Comparison of ENCODE assay signal across 15 cellular contexts in the genomic region with DNA sequence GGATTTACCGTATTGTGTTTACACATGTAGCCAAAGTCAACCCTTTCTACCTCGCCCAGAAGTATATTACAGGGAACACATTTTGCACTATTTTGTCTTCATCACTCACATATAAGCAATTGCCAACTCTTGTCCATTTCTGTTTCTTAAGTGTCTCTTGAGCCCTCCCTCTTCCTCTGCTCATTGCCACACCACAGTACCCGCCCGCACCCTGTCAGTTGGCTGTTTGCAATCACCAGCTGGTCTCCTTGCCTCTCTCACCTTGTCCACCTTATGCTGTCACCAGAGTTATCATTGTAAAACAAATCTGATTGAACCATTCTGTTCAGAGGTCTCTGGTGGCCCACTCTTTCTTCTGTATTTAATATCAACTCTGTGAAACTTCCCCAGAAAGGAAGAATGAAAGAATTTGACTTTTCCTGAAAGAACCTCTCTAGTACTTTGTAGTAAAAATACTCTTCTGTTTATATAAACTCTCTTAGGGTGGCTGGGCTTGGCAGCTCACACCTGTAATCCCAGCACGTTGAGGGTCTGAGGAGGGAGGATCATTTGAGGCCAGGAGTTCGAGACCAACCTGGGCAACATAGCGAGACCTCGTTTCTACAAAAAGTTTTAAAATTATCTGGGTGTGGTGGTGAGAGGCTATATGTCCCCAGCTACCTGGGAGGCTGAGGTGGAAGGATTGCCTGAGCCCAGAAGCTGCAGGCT.
"Had no signal": no experiment of that assay in that cellular context is flagged by ENCODE, and none has a peak within 500 bp of the region (broad histone marks: within the 10 kb centered on the region; RNA-seq: fewer than 3 reads in every experiment).

No MANE protein-coding gene starts in this region.

- H3K27me3 ChIP-seq: dorsolateral prefrontal cortex, esophagus muscularis mucosa, hepatocyte, right lobe of liver, suprapubic skin, upper lobe of left lung had no signal

- H3K4me3 ChIP-seq: dorsolateral prefrontal cortex, esophagus muscularis mucosa, hepatocyte, right lobe of liver, suprapubic skin, upper lobe of left lung had no signal

- H3K9me3 ChIP-seq: esophagus muscularis mucosa, right lobe of liver, suprapubic skin, upper lobe of left lung had no signal

- DNase-seq: activated CD4-positive, alpha-beta T cell treated with anti-CD3 and anti-CD28 coated beads for 48 hours; activated CD8-positive, alpha-beta memory T cell treated with anti-CD3 and anti-CD28 coated beads, Interleukin-2, amount 50 U/mL, for 4 hours; activated CD8-positive, alpha-beta T cell treated with anti-CD3 and anti-CD28 coated beads, Interleukin-2, amount 10 ng/mL, durations not matched to agents 7 days and 5 days; activated effector memory CD4-positive, alpha-beta T cell treated with anti-CD3 and anti-CD28 coated beads, Interleukin-2, amount 50 U/mL, for 16 hours; activated T-cell treated with anti-CD3 and anti-CD28 coated beads, Interleukin-2, amount 50 U/mL, for 48 hours; dorsolateral prefrontal cortex; kidney; right lobe of liver; stimulated activated naive CD8-positive, alpha-beta T cell treated with anti-CD3 and anti-CD28 coated beads, Interleukin-15, Interleukin-2, amounts not matched to agents 100 U/mL and 50 U/mL, for 24 hours; T-helper 17 cell had no signal

- H3K36me3 ChIP-seq: esophagus muscularis mucosa, right lobe of liver, suprapubic skin, upper lobe of left lung had no signal

- H3K27ac ChIP-seq: dorsolateral prefrontal cortex, esophagus muscularis mucosa, hepatocyte, right lobe of liver, suprapubic skin, upper lobe of left lung had no signal

- H3K4me1 ChIP-seq: esophagus muscularis mucosa, right lobe of liver had no signal

- ATAC-seq: stimulated activated naive CD8-positive, alpha-beta T cell treated with anti-CD3 and anti-CD28 coated beads, Interleukin-15, Interleukin-2, amounts not matched to agents 100 U/mL and 50 U/mL, for 24 hours; T-helper 17 cell; WTC11 had no signal
